1 cellular context compared by ENCODE assay signal in genomic region chr4:2248044-2248780, GRCh38.
TF ChIP-seq lines count a peak whose summit lies in the region.

No MANE protein-coding gene starts in this region.

TF ChIP-seq in GM12878, 131 proteins besides CTCF, POLR2A, EP300 and RAD21:
- TF ChIP-seq MXI1 (IDR thresholded peaks at IDR 0.05; ENCODE audit: low read depth, low read length) = no peak
- no peak for TF ChIP-seq SREBF2 (IDR thresholded peaks at IDR 0.05; ENCODE audit: low read length)
- no peak for TF ChIP-seq BMI1 (IDR thresholded peaks at IDR 0.05; ENCODE audit: borderline replicate concordance)
- TF ChIP-seq CBFB (IDR thresholded peaks at IDR 0.05; ENCODE audit: low read depth) = no peak
- TF ChIP-seq IRF5 (IDR thresholded peaks at IDR 0.05; ENCODE audit: borderline replicate concordance) = no peak
- no peak for TF ChIP-seq KAT2A (conservative IDR thresholded peaks at IDR 0.05; ENCODE audit: control insufficient read depth, low read depth, low read length)
- no peak for TF ChIP-seq TCF7 (IDR thresholded peaks at IDR 0.05; ENCODE audit: borderline replicate concordance)
- TF ChIP-seq FOS (IDR thresholded peaks at IDR 0.05; ENCODE audit: borderline replicate concordance, extremely low read depth, insufficient read length) = no peak
- no peak for TF ChIP-seq TCF12 (IDR thresholded peaks at IDR 0.05; ENCODE audit: low read depth, low read length)
- no peak for TF ChIP-seq HCFC1 (IDR thresholded peaks at IDR 0.05; ENCODE audit: low read length)
- TF ChIP-seq PAX8 (IDR thresholded peaks at IDR 0.05) = no peak
- no peak for TF ChIP-seq RELB (IDR thresholded peaks at IDR 0.05; ENCODE audit: low read depth)
- TF ChIP-seq CHD1 (IDR thresholded peaks at IDR 0.05; ENCODE audit: low read depth, low read length) = no peak
